ENCODE assay signal across 13 cellular contexts in the genomic region with DNA sequence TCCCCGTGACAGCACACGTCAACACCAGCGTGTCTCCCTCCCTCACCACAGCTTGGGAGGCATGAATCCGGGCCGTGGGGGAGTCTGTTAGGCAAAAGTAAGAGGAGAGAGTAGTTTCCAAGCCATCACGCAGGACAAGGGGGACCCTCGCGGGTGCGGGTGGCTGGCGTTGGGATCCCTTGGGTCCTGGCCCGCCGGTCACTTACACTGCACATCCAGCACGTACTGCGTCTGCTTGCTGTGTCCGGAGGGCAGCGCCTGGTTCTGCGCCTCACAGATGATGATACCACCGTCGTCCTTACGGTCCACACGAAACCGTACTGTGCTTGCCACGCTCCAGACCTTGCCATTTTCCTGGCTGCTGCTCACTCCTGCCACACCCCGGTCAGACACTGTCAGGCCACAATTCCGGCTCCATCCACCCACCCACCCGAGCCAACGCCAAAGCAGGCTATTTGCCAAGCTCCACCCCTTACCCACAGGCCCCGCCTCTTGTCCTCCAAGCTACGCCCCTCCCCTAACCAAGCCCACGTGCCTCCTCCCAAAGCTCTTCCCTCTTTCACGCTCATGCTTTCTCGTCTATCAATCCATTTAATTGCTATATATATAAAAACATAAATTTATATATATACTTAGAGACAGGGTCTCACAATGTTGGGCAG. TPM values are rescaled to one million over a fixed set of nuclear protein-coding genes. Genes with fewer than 3 reads are reported as not detected.
DNase-seq lines count a peak whose midpoint lies in the region; ATAC-seq, FAIRE-seq and TF ChIP-seq lines count a peak whose summit lies in the region.
"Had no signal": no experiment of that assay in that cellular context is flagged by ENCODE, and none has a peak within 500 bp of the region (broad histone marks: within the 10 kb centered on the region; RNA-seq: fewer than 3 reads in every experiment).

No MANE protein-coding gene starts in this region.

- no peaks in the 10 kb centered on the region for H3K9me2 ChIP-seq in GM23248 (ENCODE audit: insufficient read depth)

- H2AFZ ChIP-seq in GM23248: no peak overlapping the region

- H3K36me3 Mint-ChIP-seq in osteocyte (ENCODE audit: unreplicated experiment): no peaks in the 10 kb centered on the region
- H3K36me3 Mint-ChIP-seq: activated CD8-positive, alpha-beta memory T cell treated with anti-CD3 and anti-CD28 coated beads, Interleukin-2, amount 10 ng/mL, durations not matched to agents 7 days and 5 days had no signal

- no peaks in the 10 kb centered on the region for H3K4me1 Mint-ChIP-seq in osteocyte (ENCODE audit: unreplicated experiment)

- CTCF ChIA-PET in A549 (lab: Yijun Ruan, JAX): interaction anchor here (0.7 to 3.1 kb wide), 8 partner anchors 12 to 133 kb away, joined by 3 to 9 read pairs (median 4); no protein-coding TSS in a partner anchor

- no peak for TF ChIP-seq POLR2A in A549 (IDR thresholded peaks at IDR 0.05; ENCODE audit: low read length)

- no peaks in the 10 kb centered on the region; the same call in 1 of the 2 replicates for H3K79me2 ChIP-seq in GM23248 (ENCODE audit: insufficient read depth)

- peak; percentile 17 to 61; a peak in 4 of 6 replicates for ATAC-seq in A549
- ATAC-seq: activated CD8-positive, alpha-beta memory T cell treated with anti-CD3 and anti-CD28 coated beads, Interleukin-2, amount 10 ng/mL, durations not matched to agents 7 days and 5 days had no signal

- intact Hi-C loops in colonic mucosa (cut with DNase I): no loop called here

- no peak overlapping the region for H3K27ac Mint-ChIP-seq in osteocyte (ENCODE audit: unreplicated experiment)
- H3K27ac Mint-ChIP-seq: activated CD8-positive, alpha-beta memory T cell treated with anti-CD3 and anti-CD28 coated beads, Interleukin-2, amount 10 ng/mL, durations not matched to agents 7 days and 5 days had no signal

- H3K4me1 ChIP-seq in A549: no peaks in the 10 kb centered on the region
- no peaks in the 10 kb centered on the region for H3K4me1 ChIP-seq in GM23248 (ENCODE audit: insufficient read depth)
- H3K4me1 ChIP-seq in colonic mucosa: no peaks in the 10 kb centered on the region
- H3K4me1 ChIP-seq: Caco-2, tibial artery had no signal

- H3K36me3 ChIP-seq in GM23248 (ENCODE audit: low read depth): no peaks in the 10 kb centered on the region
- no peaks in the 10 kb centered on the region for H3K36me3 ChIP-seq in colonic mucosa
- H3K36me3 ChIP-seq: tibial artery had no signal

- H3K9me3 Mint-ChIP-seq in osteocyte (ENCODE audit: unreplicated experiment): no peaks in the 10 kb centered on the region
- H3K9me3 Mint-ChIP-seq: neural crest cell had no signal

- no peaks in the 10 kb centered on the region for H3K27me3 Mint-ChIP-seq in osteocyte (ENCODE audit: unreplicated experiment)

- no peak overlapping the region for H3K9ac ChIP-seq in GM23248
- no peak overlapping the region for H3K9ac ChIP-seq in colonic mucosa (ENCODE audit: low read depth in 2 of 2, low read length in 2 of 2)

- TF ChIP-seq CTCF in A549 (IDR thresholded peaks at IDR 0.05) (no peak), colonic mucosa (IDR thresholded peaks at IDR 0.05) (no peak), osteocyte (IDR thresholded peaks at IDR 0.05) (no peak)

- no peaks in the 10 kb centered on the region for H4K20me1 ChIP-seq in GM23248 (ENCODE audit: insufficient read depth)

- no peak overlapping the region for H3K4me3 ChIP-seq in A549
- no peak overlapping the region for H3K4me3 ChIP-seq in GM23248
- H3K4me3 ChIP-seq in colonic mucosa: no peak overlapping the region
- H3K4me3 ChIP-seq: tibial artery had no signal

- no peak for TF ChIP-seq EP300 in A549 (IDR thresholded peaks at IDR 0.05)

- H3K4me2 ChIP-seq in A549 (no peak overlapping the region), GM23248 (ENCODE audit: unreplicated experiment) (no peak overlapping the region)

- FAIRE-seq in A549 (lab: Jason Lieb, UNC): no peak

- H3K27ac ChIP-seq in A549 (no peak overlapping the region), GM23248 (no peak overlapping the region), colonic mucosa (no peak overlapping the region)
- H3K27ac ChIP-seq: HL-60, tibial artery had no signal

- WGBS in A549 (ENCODE audit: missing lambda C conversion rate): 79% methylated on average over 32 of the region's 32 CpGs
- WGBS in GM23248 (ENCODE audit: low coverage in 1 of 2, low lambda C conversion rate in 2 of 2, missing lambda C conversion rate in 2 of 2), 2 experiments: 67 to 77% methylated on average over 28 to 32 of the region's 32 CpGs

- no peak for TF ChIP-seq RAD21 in A549 (conservative IDR thresholded peaks at IDR 0.05 in 1 of 2, IDR thresholded peaks at IDR 0.05 in 1 of 2)

- DNase-seq in A549 (ENCODE audit: low read depth in 1 of 2, low spot score in 1 of 2): peak; percentile 42 to 71
- peak; percentile 32 for DNase-seq in GM23248
- DNase-seq in colonic mucosa: peak; percentile 35
- DNase-seq in osteocyte (ENCODE audit: extremely low spot score, unreplicated experiment): no peak
- no peak for DNase-seq in glomerular visceral epithelial cell (ENCODE audit: extremely low spot score)
- DNase-seq in NCI-H187 (lab: John Stamatoyannopoulos, UW): no peak
- DNase-seq: activated CD8-positive, alpha-beta memory T cell treated with anti-CD3 and anti-CD28 coated beads, Interleukin-2, amount 10 ng/mL, durations not matched to agents 7 days and 5 days; Caco-2; GOT3; NCI-H1694; tibial artery had no signal

- H3K4me3 Mint-ChIP-seq in osteocyte (ENCODE audit: unreplicated experiment): no peak overlapping the region
- H3K4me3 Mint-ChIP-seq: activated CD8-positive, alpha-beta memory T cell treated with anti-CD3 and anti-CD28 coated beads, Interleukin-2, amount 10 ng/mL, durations not matched to agents 7 days and 5 days had no signal

- POLR2A ChIA-PET in A549 (lab: Yijun Ruan, JAX): no interaction called here

- H3F3A ChIP-seq in GM23248 (ENCODE audit: insufficient read depth): no peaks in the 10 kb centered on the region

- H3K9me3 ChIP-seq in A549: no peaks in the 10 kb centered on the region
- no peaks in the 10 kb centered on the region for H3K9me3 ChIP-seq in GM23248 (ENCODE audit: low read depth)
- no peaks in the 10 kb centered on the region for H3K9me3 ChIP-seq in colonic mucosa
- H3K9me3 ChIP-seq: Caco-2, tibial artery had no signal

- H3K27me3 ChIP-seq in GM23248 (replicated peaks; ENCODE audit: insufficient read depth): 0 out of 2 replicates have a peak, but pooled peaks cover 4% of the 10 kb centered on the region
- H3K27me3 ChIP-seq in colonic mucosa: no peaks in the 10 kb centered on the region

- in situ Hi-C loops in GM23248 (cut with MboI): no loop called here

TF ChIP-seq in A549, 52 proteins besides CTCF, POLR2A, EP300 and RAD21 (continues in another document):
- TF ChIP-seq RFX5 (IDR thresholded peaks at IDR 0.05): no peak

RNA-seq across cellular contexts. Expression of gene ZNF428, which starts 6.6 kb away (rescaled TPM):
- polyA plus RNA-seq in A549 (2011; rRNA removed) (19.3 and 22.9 TPM in 2 replicates), A549 (2017; fragmentation: RNase III; extraction: RNeasy Plus Mini Kit Qiagen cat#74134 plus additional on column Dnase treatment) (47.7 to 58.5 TPM (median 52.4 TPM) in 3 replicates), GM23248 (2016; fragmentation: Nextera tagmentation; extraction: Ambion mirVana) (25.6 and 29.7 TPM in 2 replicates)
- 56.2 and 66.0 TPM in 2 replicates for polyA plus RNA-seq in A549 (2012; cell fraction: cytosol; rRNA removed)
- polyA plus RNA-seq in A549 (2012; cell fraction: nucleus; rRNA removed): 26.1 and 30.9 TPM in 2 replicates
- 4.5 and 6.1 TPM in 2 replicates for polyA minus RNA-seq in A549 (2011; rRNA and poly(A)+ RNA removed)
- total RNA-seq in GM23248 (2014; rRNA removed; shearing (Covaris generic)): 24.0 and 36.0 TPM in 2 replicates
- total RNA-seq in colonic mucosa (10 to 100 TPM; 21.5 to 27.4 TPM), osteocyte (64.0 and 74.1 TPM in 2 replicates)

RNA-seq across cellular contexts. Expression of gene CADM4, which starts 13.6 kb away (rescaled TPM):
- polyA plus RNA-seq in A549 (2011; rRNA removed): 4.2 and 4.7 TPM in 2 replicates
- polyA plus RNA-seq in A549 (2012; cell fraction: cytosol; rRNA removed): 5.9 and 7.6 TPM in 2 replicates
- polyA plus RNA-seq in A549 (2012; cell fraction: nucleus; rRNA removed): 6.7 and 7.8 TPM in 2 replicates
- polyA plus RNA-seq in A549 (2017; fragmentation: RNase III; extraction: RNeasy Plus Mini Kit Qiagen cat#74134 plus additional on column Dnase treatment): 8.8 to 10.1 TPM (median 9.2 TPM) in 3 replicates
- 3.3 and 3.7 TPM in 2 replicates for polyA minus RNA-seq in A549 (2011; rRNA and poly(A)+ RNA removed)
- 1.0 and 1.7 TPM in 2 replicates for total RNA-seq in GM23248 (2014; rRNA removed; shearing (Covaris generic))
- polyA plus RNA-seq in GM23248 (2016; fragmentation: Nextera tagmentation; extraction: Ambion mirVana): 0.14 and 0.27 TPM in 2 replicates
- 1 to 10 TPM; 2.3 to 5.8 TPM for total RNA-seq in colonic mucosa
- 8.8 and 9.0 TPM in 2 replicates for total RNA-seq in osteocyte

RNA-seq across cellular contexts. Expression of gene SRRM5, which starts 14.2 kb away (rescaled TPM):
- polyA plus RNA-seq in A549 (2011; rRNA removed) (0.41 and 0.47 TPM in 2 replicates), A549 (2017; fragmentation: RNase III; extraction: RNeasy Plus Mini Kit Qiagen cat#74134 plus additional on column Dnase treatment) (0.44 to 0.55 TPM (median 0.50 TPM) in 3 replicates), GM23248 (2016; fragmentation: Nextera tagmentation; extraction: Ambion mirVana) (not detected in 2 replicates)
- 0.31 and 0.37 TPM in 2 replicates for polyA plus RNA-seq in A549 (2012; cell fraction: cytosol; rRNA removed)
- 1.4 and 1.6 TPM in 2 replicates for polyA plus RNA-seq in A549 (2012; cell fraction: nucleus; rRNA removed)
- 0.24 and 0.37 TPM in 2 replicates for polyA minus RNA-seq in A549 (2011; rRNA and poly(A)+ RNA removed)
- total RNA-seq in GM23248 (2014; rRNA removed; shearing (Covaris generic)): not detected in 2 replicates
- total RNA-seq in colonic mucosa (under 1 TPM; 0.42 to 0.57 TPM), osteocyte (0.24 and 0.35 TPM in 2 replicates)

RNA-seq across cellular contexts. Expression of gene ZNF576, which starts 29.7 kb away (rescaled TPM):
- polyA plus RNA-seq in A549 (2011; rRNA removed) (10.6 and 11.2 TPM in 2 replicates), A549 (2017; fragmentation: RNase III; extraction: RNeasy Plus Mini Kit Qiagen cat#74134 plus additional on column Dnase treatment) (15.4 to 16.8 TPM (median 16.5 TPM) in 3 replicates), GM23248 (2016; fragmentation: Nextera tagmentation; extraction: Ambion mirVana) (19.3 and 22.2 TPM in 2 replicates)
- 25.9 and 31.3 TPM in 2 replicates for polyA plus RNA-seq in A549 (2012; cell fraction: cytosol; rRNA removed)
- 22.2 and 26.9 TPM in 2 replicates for polyA plus RNA-seq in A549 (2012; cell fraction: nucleus; rRNA removed)
- 5.9 and 10.2 TPM in 2 replicates for polyA minus RNA-seq in A549 (2011; rRNA and poly(A)+ RNA removed)
- 11.7 and 14.4 TPM in 2 replicates for total RNA-seq in GM23248 (2014; rRNA removed; shearing (Covaris generic))
- total RNA-seq in colonic mucosa (10 to 100 TPM; 15.4 to 27.1 TPM), osteocyte (13.2 and 16.2 TPM in 2 replicates)

RNA-seq across cellular contexts. Expression of gene IRGQ, which starts 30.1 kb away (rescaled TPM):
- polyA plus RNA-seq in A549 (2011; rRNA removed) (10.0 and 14.2 TPM in 2 replicates), A549 (2017; fragmentation: RNase III; extraction: RNeasy Plus Mini Kit Qiagen cat#74134 plus additional on column Dnase treatment) (6.3 to 6.5 TPM (median 6.4 TPM) in 3 replicates), GM23248 (2016; fragmentation: Nextera tagmentation; extraction: Ambion mirVana) (5.7 and 6.0 TPM in 2 replicates)
- polyA plus RNA-seq in A549 (2012; cell fraction: cytosol; rRNA removed): 5.3 and 6.6 TPM in 2 replicates
- 13.6 and 18.6 TPM in 2 replicates for polyA plus RNA-seq in A549 (2012; cell fraction: nucleus; rRNA removed)
- polyA minus RNA-seq in A549 (2011; rRNA and poly(A)+ RNA removed): 12.8 and 12.9 TPM in 2 replicates
- total RNA-seq in GM23248 (2014; rRNA removed; shearing (Covaris generic)): 19.9 and 25.5 TPM in 2 replicates
- total RNA-seq in colonic mucosa (10 to 100 TPM; 19.9 to 24.6 TPM), osteocyte (40.9 and 45.9 TPM in 2 replicates)

Comparison
In these comparisons a context has a peak if more than half of its experiments do, and no peak if none do; other contexts are left out.
1. DNase-seq: peak in A549 (2 of 2), GM23248 (single experiment) and colonic mucosa (single experiment); none in osteocyte (single experiment), glomerular visceral epithelial cell (single experiment) and NCI-H187 (0 of 2).